ENCODE assay signal across 18 cellular contexts in the genomic region with DNA sequence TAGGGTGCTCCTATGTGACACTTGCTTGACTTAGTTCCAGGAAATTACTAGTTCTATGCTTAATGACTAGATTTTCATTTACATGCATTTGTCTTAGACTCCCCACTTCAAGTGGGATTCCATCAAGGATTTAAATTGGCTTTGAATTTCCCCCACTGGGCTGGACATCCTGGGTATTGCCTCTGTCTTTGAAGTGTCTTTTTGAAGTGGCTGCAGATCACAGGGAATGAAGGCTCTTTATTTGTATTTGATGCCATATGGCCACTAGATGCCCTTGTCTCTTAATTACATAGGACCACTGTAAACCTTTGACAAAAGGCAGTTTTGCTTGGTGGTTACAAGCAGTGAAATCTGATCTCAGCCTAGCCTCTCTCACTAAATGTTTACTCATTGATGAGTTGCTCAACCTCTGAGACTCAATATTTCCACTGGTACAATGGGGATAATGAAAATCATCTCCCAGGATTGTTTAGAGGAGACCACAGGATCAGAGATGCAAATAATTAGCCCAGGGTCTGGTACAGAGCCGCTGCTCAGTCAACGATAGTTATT.
A peak's percentile ranks its signal among the peaks of the same experiment; 100 is the strongest.
DNase-seq lines count a peak whose midpoint lies in the region; ATAC-seq lines count a peak whose summit lies in the region.
"Had no signal": no experiment of that assay in that cellular context is flagged by ENCODE, and none has a peak within 500 bp of the region (broad histone marks: within the 10 kb centered on the region; RNA-seq: fewer than 3 reads in every experiment).

No MANE protein-coding gene starts in this region.

- DNase-seq in DMS153 (lab: John Stamatoyannopoulos, UW) = peak; percentile 98
- DNase-seq in HuH-7 (ENCODE audit: low spot score) = peak; percentile 42
- peak; percentile 50 for DNase-seq in NCI-H2196 (lab: John Stamatoyannopoulos, UW; ENCODE audit: unreplicated experiment)
- peak; percentile 78 to 86 for DNase-seq in SHP77 (lab: John Stamatoyannopoulos, UW)
- DNase-seq in HCEC 1CT = no peak
- DNase-seq in AG08395 (ENCODE audit: low spot score) = no peak
- DNase-seq: activated gamma-delta T cell; amygdala; caudate nucleus; glutamatergic neuron; GOT3; midbrain; NCI-H187; stimulated activated CD4-positive, alpha-beta T cell treated with anti-CD3 and anti-CD28 coated beads, Interleukin-2, amount 100 ng/mL, for 48 hours; T-helper 1 cell; transverse colon had no signal

- ATAC-seq in GM21825 (IDR thresholded peaks at IDR 0.05; ENCODE audit: unreplicated experiment) = no peak
- ATAC-seq in GM21367 (IDR thresholded peaks at IDR 0.05; ENCODE audit: unreplicated experiment) = no peak

Comparison
In these comparisons a context has a peak if more than half of its experiments do, and no peak if none do; other contexts are left out.
1. DNase-seq: peak in DMS153 (single experiment), HuH-7 (single experiment), NCI-H2196 (single experiment) and SHP77 (2 of 2); none in HCEC 1CT (single experiment) and AG08395 (single experiment).